Comparison of ENCODE assay signal across 9 cellular contexts in the genomic region with DNA sequence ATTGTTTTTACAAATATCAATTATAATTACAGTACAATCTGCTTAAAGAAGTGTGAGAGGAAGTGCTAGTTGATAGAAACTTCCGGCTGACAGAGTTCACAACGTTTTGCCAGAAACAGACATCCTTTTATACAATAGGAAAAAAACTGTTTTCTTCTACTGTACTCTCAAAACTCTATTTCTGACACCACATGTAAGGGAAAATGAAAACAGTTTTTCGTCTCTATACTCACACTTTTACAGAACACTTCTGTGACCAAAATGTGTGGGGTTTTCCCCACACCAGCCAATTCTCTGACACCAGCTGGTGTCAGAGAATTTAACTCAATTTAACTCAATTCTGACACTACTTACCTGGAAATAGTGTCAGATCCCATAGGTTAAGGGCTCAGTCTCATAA. TPM values are rescaled to one million over a fixed set of nuclear protein-coding genes. Genes with fewer than 3 reads are reported as not detected.
A peak's percentile ranks its signal among the peaks of the same experiment; 100 is the strongest.
DNase-seq lines count a peak whose midpoint lies in the region; ATAC-seq and TF ChIP-seq lines count a peak whose summit lies in the region.
"Had no signal": no experiment of that assay in that cellular context is flagged by ENCODE, and none has a peak within 500 bp of the region (broad histone marks: within the 10 kb centered on the region; RNA-seq: fewer than 3 reads in every experiment).

No MANE protein-coding gene starts in this region.

- ATAC-seq in GM21423 (IDR thresholded peaks at IDR 0.05; ENCODE audit: unreplicated experiment): peak; percentile 84
- ATAC-seq in HG03571 (IDR thresholded peaks at IDR 0.05; ENCODE audit: unreplicated experiment): peak; percentile 78
- ATAC-seq: heart right ventricle had no signal

- H3F3A ChIP-seq in smooth muscle cell (ENCODE audit: low read depth): no peaks in the 10 kb centered on the region

- no peak overlapping the region for H3K9ac ChIP-seq in smooth muscle cell (ENCODE audit: low read depth)

- H3K27me3 Mint-ChIP-seq in progenitor cell of endocrine pancreas: no peaks in the 10 kb centered on the region

- no peaks in the 10 kb centered on the region for H3K4me1 ChIP-seq in smooth muscle cell (ENCODE audit: low read depth)

- no peak overlapping the region for H3K4me3 Mint-ChIP-seq in progenitor cell of endocrine pancreas (ENCODE audit: low read depth)

- H3K9me3 ChIP-seq in smooth muscle cell (replicated peaks; ENCODE audit: low read depth): no peaks in the 10 kb centered on the region
- H3K9me3 ChIP-seq: heart right ventricle had no signal

- no peaks in the 10 kb centered on the region for H3K9me3 Mint-ChIP-seq in progenitor cell of endocrine pancreas (ENCODE audit: low read depth)

- no peaks in the 10 kb centered on the region for H3K27me3 ChIP-seq in smooth muscle cell (ENCODE audit: low read depth)
- H3K27me3 ChIP-seq: heart right ventricle had no signal

- no peak overlapping the region for H3K27ac Mint-ChIP-seq in progenitor cell of endocrine pancreas

- no peaks in the 10 kb centered on the region for H3K36me3 Mint-ChIP-seq in progenitor cell of endocrine pancreas (ENCODE audit: insufficient read depth)

- in situ Hi-C loops in G401 (cut with HindIII; ENCODE audit: low sequenced_read_pairs): no loop called here

- no peaks in the 10 kb centered on the region for H3K4me1 Mint-ChIP-seq in progenitor cell of endocrine pancreas (ENCODE audit: low read depth)

- H2AFZ ChIP-seq in smooth muscle cell (ENCODE audit: low read depth): no peak overlapping the region

- H4K20me1 ChIP-seq in smooth muscle cell (ENCODE audit: low read depth): no peaks in the 10 kb centered on the region

- H3K4me2 ChIP-seq in smooth muscle cell: no peak overlapping the region

- peak; percentile 37 for DNase-seq in GM12864 (ENCODE audit: low read depth)
- DNase-seq in effector CD4-positive, alpha-beta T cell: peak; percentile 2
- no peak for DNase-seq in G401 (ENCODE audit: low spot score)
- DNase-seq in AG08395 (ENCODE audit: low spot score): no peak
- no peak for DNase-seq in progenitor cell of endocrine pancreas (ENCODE audit: low spot score, unreplicated experiment)
- no peak for DNase-seq in smooth muscle cell (lab: John Stamatoyannopoulos, UW; ENCODE audit: unreplicated experiment)
- DNase-seq: heart right ventricle had no signal

- 82% methylated on average over 3 of the region's 3 CpGs for WGBS in smooth muscle cell (ENCODE audit: low lambda C conversion rate)

- H3K79me2 ChIP-seq in smooth muscle cell (ENCODE audit: low read depth): no peaks in the 10 kb centered on the region

- no peak for TF ChIP-seq CTCF in GM12864 (IDR thresholded peaks at IDR 0.05; ENCODE audit: low read depth, low read length, missing control alignments)
- TF ChIP-seq CTCF in progenitor cell of endocrine pancreas (IDR thresholded peaks at IDR 0.05; ENCODE audit: unreplicated experiment): no peak
- no peak for TF ChIP-seq CTCF in smooth muscle cell (IDR thresholded peaks at IDR 0.05; ENCODE audit: borderline replicate concordance, insufficient read depth, poor library complexity, severe bottlenecking)

- no peaks in the 10 kb centered on the region for H3K36me3 ChIP-seq in smooth muscle cell (ENCODE audit: low read depth)
- H3K36me3 ChIP-seq: heart right ventricle had no signal

- H3K27ac ChIP-seq in smooth muscle cell (ENCODE audit: low read depth): no peak overlapping the region

- H3K4me3 ChIP-seq in GM12864 (ENCODE audit: low read depth, low read length): no peak overlapping the region
- H3K4me3 ChIP-seq in smooth muscle cell: no peak overlapping the region
- H3K4me3 ChIP-seq: heart right ventricle had no signal

RNA-seq across cellular contexts. Expression of gene HIF1A, which starts 24.2 kb away (rescaled TPM):
- 72.6 and 115 TPM in 2 replicates for total RNA-seq in G401 (2014; rRNA removed; shearing (Covaris generic))
- total RNA-seq in progenitor cell of endocrine pancreas (137 and 141 TPM in 2 replicates), smooth muscle cell (333 and 376 TPM in 2 replicates)
- 140 and 152 TPM in 2 replicates for polyA plus RNA-seq in smooth muscle cell

Comparison
In these comparisons a context has a peak if more than half of its experiments do, and no peak if none do; other contexts are left out.
1. DNase-seq: peak in GM12864 (single experiment) and effector CD4-positive, alpha-beta T cell (single experiment); none in G401 (single experiment), AG08395 (single experiment), progenitor cell of endocrine pancreas (single experiment) and smooth muscle cell (single experiment).